Comparison of ENCODE assay signal across 1 cellular context in the genomic region with DNA sequence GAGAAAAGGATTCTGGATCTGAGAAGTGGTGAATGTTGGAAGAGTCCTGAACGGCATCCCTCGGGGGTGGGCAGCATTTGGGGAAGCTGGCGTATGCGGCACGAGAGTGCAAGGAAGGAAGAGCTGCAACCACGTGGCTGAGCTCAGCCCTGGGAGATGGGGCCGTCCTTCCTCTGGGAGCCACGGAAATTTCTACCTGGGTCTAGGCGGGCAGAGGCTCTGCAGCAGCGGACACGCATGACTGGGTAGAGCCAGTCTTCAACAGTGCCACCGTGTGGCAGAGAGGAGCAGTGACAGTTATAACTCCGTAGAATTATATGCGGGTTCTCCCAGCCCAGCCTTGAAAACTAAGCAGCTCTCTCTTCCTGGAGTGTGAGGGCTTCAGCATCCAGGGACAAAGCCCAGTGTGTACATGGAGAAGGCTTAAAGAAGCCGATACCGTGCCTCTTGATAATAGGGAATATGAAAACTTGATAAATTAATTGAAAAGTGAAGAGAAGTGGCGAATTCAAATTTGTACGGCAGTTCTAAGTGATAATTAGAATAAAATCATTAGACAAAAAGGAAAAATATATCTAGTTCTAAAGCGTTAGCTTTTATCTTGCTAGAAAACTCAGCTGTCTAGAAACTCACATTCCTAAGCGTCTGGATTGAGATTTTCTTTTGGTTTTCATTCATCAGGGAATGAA.
TF ChIP-seq lines count a peak whose summit lies in the region.

No MANE protein-coding gene starts in this region.

TF ChIP-seq in HepG2, 621 proteins besides CTCF, POLR2A, EP300 and RAD21 (continued from another document and continues in another):
- TF ChIP-seq CSRNP1 (CRISPR knock-in tag; IDR thresholded peaks at IDR 0.05): no peak
- TF ChIP-seq FOXK1 (CRISPR knock-in tag; IDR thresholded peaks at IDR 0.05; ENCODE audit: borderline replicate concordance, low read depth): peak; percentile 70; the same call in 1 of the 2 replicates
- TF ChIP-seq ZNF652 (CRISPR knock-in tag; IDR thresholded peaks at IDR 0.05; ENCODE audit: borderline replicate concordance, low read depth): peak; percentile 42; the same call in 1 of the 2 replicates
- TF ChIP-seq ZC3H13 (CRISPR knock-in tag; IDR thresholded peaks at IDR 0.05): no peak
- peak; percentile 94 for TF ChIP-seq BORCS8-MEF2B (CRISPR knock-in tag; IDR thresholded peaks at IDR 0.05)
- 0 out of 2 replicates have a peak, but pooled peaks have one; percentile 30 for TF ChIP-seq FOXO1 (CRISPR knock-in tag; IDR thresholded peaks at IDR 0.05)
- TF ChIP-seq CHD2 (IDR thresholded peaks at IDR 0.05; ENCODE audit: low read depth, low read length): no peak
- peak; percentile 52; the same call in 1 of the 2 replicates for TF ChIP-seq SOX5 (CRISPR knock-in tag; IDR thresholded peaks at IDR 0.05; ENCODE audit: borderline replicate concordance)
- peak; percentile 64 for TF ChIP-seq ZNF12 (CRISPR knock-in tag; IDR thresholded peaks at IDR 0.05)
- peak; percentile 90 for TF ChIP-seq SMAD3 (CRISPR knock-in tag; IDR thresholded peaks at IDR 0.05)
- TF ChIP-seq FUBP1 (CRISPR knock-in tag; IDR thresholded peaks at IDR 0.05; ENCODE audit: borderline replicate concordance): no peak
- TF ChIP-seq ARHGAP35 (CRISPR knock-in tag; IDR thresholded peaks at IDR 0.05; ENCODE audit: borderline replicate concordance): peak; percentile 91; the same call in 1 of the 2 replicates
- no peak; the same call in 1 of the 2 replicates for TF ChIP-seq KLF9 (CRISPR knock-in tag; IDR thresholded peaks at IDR 0.05; ENCODE audit: low read depth)
- TF ChIP-seq, protein P1, sequence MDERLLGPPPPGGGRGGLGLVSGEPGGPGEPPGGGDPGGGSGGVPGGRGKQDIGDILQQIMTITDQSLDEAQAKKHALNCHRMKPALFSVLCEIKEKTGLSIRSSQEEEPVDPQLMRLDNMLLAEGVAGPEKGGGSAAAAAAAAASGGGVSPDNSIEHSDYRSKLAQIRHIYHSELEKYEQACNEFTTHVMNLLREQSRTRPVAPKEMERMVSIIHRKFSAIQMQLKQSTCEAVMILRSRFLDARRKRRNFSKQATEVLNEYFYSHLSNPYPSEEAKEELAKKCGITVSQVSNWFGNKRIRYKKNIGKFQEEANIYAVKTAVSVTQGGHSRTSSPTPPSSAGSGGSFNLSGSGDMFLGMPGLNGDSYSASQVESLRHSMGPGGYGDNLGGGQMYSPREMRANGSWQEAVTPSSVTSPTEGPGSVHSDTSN (CRISPR knock-in tag; IDR thresholded peaks at IDR 0.05): no peak
- TF ChIP-seq ZNF513 (CRISPR knock-in tag; conservative IDR thresholded peaks at IDR 0.05): no peak
- TF ChIP-seq ZNF720 (CRISPR knock-in tag; IDR thresholded peaks at IDR 0.05): no peak
- TF ChIP-seq SMC3 (IDR thresholded peaks at IDR 0.05; ENCODE audit: low read length): peak; percentile 99
- no peak for TF ChIP-seq ZNF749 (CRISPR knock-in tag; IDR thresholded peaks at IDR 0.05; ENCODE audit: borderline replicate concordance)
- no peak for TF ChIP-seq HNRNPH1 (optimal IDR thresholded peaks at IDR 0.05; ENCODE audit: low read depth, low read length)
- no peak for TF ChIP-seq BRD4 (CRISPR knock-in tag; IDR thresholded peaks at IDR 0.05)
- TF ChIP-seq SNAPC5 (CRISPR knock-in tag; IDR thresholded peaks at IDR 0.05; ENCODE audit: borderline replicate concordance): no peak
- peak; percentile 49; the same call in 1 of the 2 replicates for TF ChIP-seq ZNF292 (CRISPR knock-in tag; IDR thresholded peaks at IDR 0.05; ENCODE audit: borderline replicate concordance, low read depth)
- TF ChIP-seq YEATS4 (CRISPR knock-in tag; IDR thresholded peaks at IDR 0.05; ENCODE audit: borderline replicate concordance): no peak
- no peak for TF ChIP-seq GTF2F1 (IDR thresholded peaks at IDR 0.05; ENCODE audit: low read length)
- no peak for TF ChIP-seq LCORL (IDR thresholded peaks at IDR 0.05)
- peak; percentile 68 for TF ChIP-seq LCORL (CRISPR knock-in tag; IDR thresholded peaks at IDR 0.05)
- TF ChIP-seq, protein P2, sequence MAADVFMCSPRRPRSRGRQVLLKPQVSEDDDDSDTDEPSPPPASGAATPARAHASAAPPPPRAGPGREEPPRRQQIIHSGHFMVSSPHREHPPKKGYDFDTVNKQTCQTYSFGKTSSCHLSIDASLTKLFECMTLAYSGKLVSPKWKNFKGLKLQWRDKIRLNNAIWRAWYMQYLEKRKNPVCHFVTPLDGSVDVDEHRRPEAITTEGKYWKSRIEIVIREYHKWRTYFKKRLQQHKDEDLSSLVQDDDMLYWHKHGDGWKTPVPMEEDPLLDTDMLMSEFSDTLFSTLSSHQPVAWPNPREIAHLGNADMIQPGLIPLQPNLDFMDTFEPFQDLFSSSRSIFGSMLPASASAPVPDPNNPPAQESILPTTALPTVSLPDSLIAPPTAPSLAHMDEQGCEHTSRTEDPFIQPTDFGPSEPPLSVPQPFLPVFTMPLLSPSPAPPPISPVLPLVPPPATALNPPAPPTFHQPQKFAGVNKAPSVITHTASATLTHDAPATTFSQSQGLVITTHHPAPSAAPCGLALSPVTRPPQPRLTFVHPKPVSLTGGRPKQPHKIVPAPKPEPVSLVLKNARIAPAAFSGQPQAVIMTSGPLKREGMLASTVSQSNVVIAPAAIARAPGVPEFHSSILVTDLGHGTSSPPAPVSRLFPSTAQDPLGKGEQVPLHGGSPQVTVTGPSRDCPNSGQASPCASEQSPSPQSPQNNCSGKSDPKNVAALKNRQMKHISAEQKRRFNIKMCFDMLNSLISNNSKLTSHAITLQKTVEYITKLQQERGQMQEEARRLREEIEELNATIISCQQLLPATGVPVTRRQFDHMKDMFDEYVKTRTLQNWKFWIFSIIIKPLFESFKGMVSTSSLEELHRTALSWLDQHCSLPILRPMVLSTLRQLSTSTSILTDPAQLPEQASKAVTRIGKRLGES (CRISPR knock-in tag; IDR thresholded peaks at IDR 0.05; ENCODE audit: borderline replicate concordance): no peak
- 0 out of 2 replicates have a peak, but pooled peaks have one; percentile 25 for TF ChIP-seq ZNF709 (CRISPR knock-in tag; IDR thresholded peaks at IDR 0.05)
- no peak for TF ChIP-seq MYNN (CRISPR knock-in tag; IDR thresholded peaks at IDR 0.05; ENCODE audit: low read depth)
- TF ChIP-seq, protein P3, sequence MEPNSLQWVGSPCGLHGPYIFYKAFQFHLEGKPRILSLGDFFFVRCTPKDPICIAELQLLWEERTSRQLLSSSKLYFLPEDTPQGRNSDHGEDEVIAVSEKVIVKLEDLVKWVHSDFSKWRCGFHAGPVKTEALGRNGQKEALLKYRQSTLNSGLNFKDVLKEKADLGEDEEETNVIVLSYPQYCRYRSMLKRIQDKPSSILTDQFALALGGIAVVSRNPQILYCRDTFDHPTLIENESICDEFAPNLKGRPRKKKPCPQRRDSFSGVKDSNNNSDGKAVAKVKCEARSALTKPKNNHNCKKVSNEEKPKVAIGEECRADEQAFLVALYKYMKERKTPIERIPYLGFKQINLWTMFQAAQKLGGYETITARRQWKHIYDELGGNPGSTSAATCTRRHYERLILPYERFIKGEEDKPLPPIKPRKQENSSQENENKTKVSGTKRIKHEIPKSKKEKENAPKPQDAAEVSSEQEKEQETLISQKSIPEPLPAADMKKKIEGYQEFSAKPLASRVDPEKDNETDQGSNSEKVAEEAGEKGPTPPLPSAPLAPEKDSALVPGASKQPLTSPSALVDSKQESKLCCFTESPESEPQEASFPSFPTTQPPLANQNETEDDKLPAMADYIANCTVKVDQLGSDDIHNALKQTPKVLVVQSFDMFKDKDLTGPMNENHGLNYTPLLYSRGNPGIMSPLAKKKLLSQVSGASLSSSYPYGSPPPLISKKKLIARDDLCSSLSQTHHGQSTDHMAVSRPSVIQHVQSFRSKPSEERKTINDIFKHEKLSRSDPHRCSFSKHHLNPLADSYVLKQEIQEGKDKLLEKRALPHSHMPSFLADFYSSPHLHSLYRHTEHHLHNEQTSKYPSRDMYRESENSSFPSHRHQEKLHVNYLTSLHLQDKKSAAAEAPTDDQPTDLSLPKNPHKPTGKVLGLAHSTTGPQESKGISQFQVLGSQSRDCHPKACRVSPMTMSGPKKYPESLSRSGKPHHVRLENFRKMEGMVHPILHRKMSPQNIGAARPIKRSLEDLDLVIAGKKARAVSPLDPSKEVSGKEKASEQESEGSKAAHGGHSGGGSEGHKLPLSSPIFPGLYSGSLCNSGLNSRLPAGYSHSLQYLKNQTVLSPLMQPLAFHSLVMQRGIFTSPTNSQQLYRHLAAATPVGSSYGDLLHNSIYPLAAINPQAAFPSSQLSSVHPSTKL (CRISPR knock-in tag; IDR thresholded peaks at IDR 0.05): peak; percentile 84
- no peak for TF ChIP-seq MTF1 (CRISPR knock-in tag; IDR thresholded peaks at IDR 0.05)
- no peak for TF ChIP-seq ZNF577 (CRISPR knock-in tag; IDR thresholded peaks at IDR 0.05; ENCODE audit: borderline replicate concordance, low read depth)
- TF ChIP-seq BRF2 (CRISPR knock-in tag; IDR thresholded peaks at IDR 0.05): no peak; the same call in 1 of the 2 replicates
- TF ChIP-seq ZNF644 (CRISPR knock-in tag; IDR thresholded peaks at IDR 0.05; ENCODE audit: low read depth): peak; percentile 86; the same call in 1 of the 2 replicates
- no peak for TF ChIP-seq PAX8 (CRISPR knock-in tag; IDR thresholded peaks at IDR 0.05; ENCODE audit: borderline replicate concordance)
- no peak for TF ChIP-seq ZNF557 (CRISPR knock-in tag; IDR thresholded peaks at IDR 0.05)
- peak; percentile 99 for TF ChIP-seq STAG1 (CRISPR knock-in tag; IDR thresholded peaks at IDR 0.05)
- no peak for TF ChIP-seq ZNF296 (CRISPR knock-in tag; conservative IDR thresholded peaks at IDR 0.05)
- TF ChIP-seq RORA (CRISPR knock-in tag; IDR thresholded peaks at IDR 0.05): no peak
- TF ChIP-seq TERF1 (CRISPR knock-in tag; IDR thresholded peaks at IDR 0.05): no peak
- TF ChIP-seq ATAD3A (CRISPR knock-in tag; IDR thresholded peaks at IDR 0.05): no peak
- TF ChIP-seq, protein P4, sequence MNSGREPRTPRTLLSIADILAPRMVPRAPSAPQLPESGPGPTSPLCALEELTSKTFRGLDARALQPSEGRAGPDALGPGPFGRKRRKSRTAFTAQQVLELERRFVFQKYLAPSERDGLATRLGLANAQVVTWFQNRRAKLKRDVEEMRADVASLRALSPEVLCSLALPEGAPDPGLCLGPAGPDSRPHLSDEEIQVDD (CRISPR knock-in tag; IDR thresholded peaks at IDR 0.05; ENCODE audit: borderline replicate concordance): peak; percentile 90; the same call in 1 of the 2 replicates
- no peak for TF ChIP-seq CEBPB (IDR thresholded peaks at IDR 0.05; ENCODE audit: borderline replicate concordance, low read depth, low read length)
- TF ChIP-seq FOXJ3 (CRISPR knock-in tag; IDR thresholded peaks at IDR 0.05; ENCODE audit: borderline replicate concordance): no peak
- TF ChIP-seq ZKSCAN5 (CRISPR knock-in tag; IDR thresholded peaks at IDR 0.05): no peak
- TF ChIP-seq GZF1 (CRISPR knock-in tag; IDR thresholded peaks at IDR 0.05): peak; percentile 44; the same call in 1 of the 2 replicates
- no peak for TF ChIP-seq NR2F2 (IDR thresholded peaks at IDR 0.05; ENCODE audit: borderline replicate concordance, low read depth)
- no peak for TF ChIP-seq SAFB2 (CRISPR knock-in tag; IDR thresholded peaks at IDR 0.05; ENCODE audit: borderline replicate concordance, low read depth)
- TF ChIP-seq MIER2 (CRISPR knock-in tag; IDR thresholded peaks at IDR 0.05): peak; percentile 75
